18 cellular contexts compared by ENCODE assay signal in the genomic region with DNA sequence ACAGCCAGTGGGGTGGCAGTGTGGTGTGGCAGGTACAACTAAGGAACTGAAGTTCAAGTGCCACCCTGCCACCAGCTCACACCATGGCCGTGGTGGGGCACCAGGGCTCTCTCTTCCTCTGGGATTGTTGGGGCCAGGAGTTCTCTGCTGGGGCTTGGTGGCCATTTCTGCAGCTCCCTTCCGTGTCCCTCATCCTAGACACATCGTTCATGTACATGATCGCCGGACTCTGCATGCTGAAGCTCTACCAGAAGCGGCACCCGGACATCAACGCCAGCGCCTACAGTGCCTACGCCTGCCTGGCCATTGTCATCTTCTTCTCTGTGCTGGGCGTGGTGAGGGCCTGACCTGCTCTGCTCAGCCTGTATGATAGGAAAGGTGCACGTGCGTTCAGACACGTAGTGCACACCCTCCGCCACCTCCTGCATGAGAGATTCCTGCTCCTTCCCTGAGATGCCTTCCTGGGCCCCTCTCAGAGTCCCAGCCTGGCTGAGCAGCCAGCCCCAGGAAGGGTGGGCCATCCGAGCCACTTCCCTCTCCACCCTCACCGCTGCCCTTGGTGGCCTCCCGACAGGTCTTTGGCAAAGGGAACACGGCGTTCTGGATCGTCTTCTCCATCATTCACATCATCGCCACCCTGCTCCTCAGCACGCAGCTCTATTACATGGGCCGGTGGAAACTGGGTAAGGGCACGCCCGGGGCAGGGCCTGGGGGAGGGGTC.
"Had no signal": no experiment of that assay in that cellular context is flagged by ENCODE, and none has a peak within 500 bp of the region (broad histone marks: within the 10 kb centered on the region; RNA-seq: fewer than 3 reads in every experiment).

No MANE protein-coding gene starts in this region.

- H3K9me3 Mint-ChIP-seq: activated T-cell treated with anti-CD3 and anti-CD28 coated beads, Interleukin-2, amount 50 U/mL, for 72 hours; natural killer cell; WTC11 had no signal

- H3K79me2 ChIP-seq: hepatocyte had no signal

- H3K27ac ChIP-seq: ascending aorta, hepatocyte, left lung, uterus had no signal

- H3K36me3 Mint-ChIP-seq: natural killer cell had no signal

- H3K27me3 Mint-ChIP-seq: progenitor cell of endocrine pancreas had no signal

- H3K4me1 Mint-ChIP-seq: WTC11 had no signal

- H3K4me2 ChIP-seq: hepatocyte, smooth muscle cell had no signal

- ATAC-seq: activated CD8-positive, alpha-beta T cell treated with anti-CD3 and anti-CD28 coated beads, Interleukin-2, amount 10 ng/mL, durations not matched to agents 7 days and 5 days; activated T-cell treated with anti-CD3 and anti-CD28 coated beads, Interleukin-2, amount 50 U/mL, for 72 hours; left lung; natural killer cell; right cardiac atrium; WTC11 had no signal

- H3K4me1 ChIP-seq: ascending aorta, breast epithelium, uterus had no signal

- DNase-seq: activated CD4-positive, alpha-beta T cell treated with anti-CD3 and anti-CD28 coated beads for 48 hours; activated CD8-positive, alpha-beta memory T cell treated with anti-CD3 and anti-CD28 coated beads, Interleukin-2, amount 50 U/mL, for 4 hours; activated CD8-positive, alpha-beta T cell treated with anti-CD3 and anti-CD28 coated beads, Interleukin-2, amount 10 ng/mL, durations not matched to agents 7 days and 5 days; activated T-cell treated with anti-CD3 and anti-CD28 coated beads, Interleukin-2, amount 50 U/mL, for 72 hours; islet precursor cell; mesendoderm; natural killer cell; T-helper 2 cell had no signal

- H2AFZ ChIP-seq: hepatocyte had no signal

- H3K36me3 ChIP-seq: breast epithelium, uterus had no signal

- H3K4me3 Mint-ChIP-seq: activated CD8-positive, alpha-beta T cell treated with anti-CD3 and anti-CD28 coated beads, Interleukin-2, amount 10 ng/mL, durations not matched to agents 7 days and 5 days; activated T-cell treated with anti-CD3 and anti-CD28 coated beads, Interleukin-2, amount 50 U/mL, for 72 hours; natural killer cell; WTC11 had no signal

- H3K27me3 ChIP-seq: ascending aorta, breast epithelium, esophagus muscularis mucosa, hepatocyte, left lung, uterus had no signal

- H3K27ac Mint-ChIP-seq: activated CD8-positive, alpha-beta T cell treated with anti-CD3 and anti-CD28 coated beads, Interleukin-2, amount 10 ng/mL, durations not matched to agents 7 days and 5 days; activated T-cell treated with anti-CD3 and anti-CD28 coated beads, Interleukin-2, amount 50 U/mL, for 72 hours; natural killer cell; progenitor cell of endocrine pancreas; WTC11 had no signal

- H3K9me3 ChIP-seq: ascending aorta, breast epithelium, esophagus muscularis mucosa, left lung, uterus had no signal

- H3K4me3 ChIP-seq: ascending aorta, breast epithelium, esophagus muscularis mucosa, hepatocyte, left lung, smooth muscle cell, uterus had no signal
